In the genomic region with DNA sequence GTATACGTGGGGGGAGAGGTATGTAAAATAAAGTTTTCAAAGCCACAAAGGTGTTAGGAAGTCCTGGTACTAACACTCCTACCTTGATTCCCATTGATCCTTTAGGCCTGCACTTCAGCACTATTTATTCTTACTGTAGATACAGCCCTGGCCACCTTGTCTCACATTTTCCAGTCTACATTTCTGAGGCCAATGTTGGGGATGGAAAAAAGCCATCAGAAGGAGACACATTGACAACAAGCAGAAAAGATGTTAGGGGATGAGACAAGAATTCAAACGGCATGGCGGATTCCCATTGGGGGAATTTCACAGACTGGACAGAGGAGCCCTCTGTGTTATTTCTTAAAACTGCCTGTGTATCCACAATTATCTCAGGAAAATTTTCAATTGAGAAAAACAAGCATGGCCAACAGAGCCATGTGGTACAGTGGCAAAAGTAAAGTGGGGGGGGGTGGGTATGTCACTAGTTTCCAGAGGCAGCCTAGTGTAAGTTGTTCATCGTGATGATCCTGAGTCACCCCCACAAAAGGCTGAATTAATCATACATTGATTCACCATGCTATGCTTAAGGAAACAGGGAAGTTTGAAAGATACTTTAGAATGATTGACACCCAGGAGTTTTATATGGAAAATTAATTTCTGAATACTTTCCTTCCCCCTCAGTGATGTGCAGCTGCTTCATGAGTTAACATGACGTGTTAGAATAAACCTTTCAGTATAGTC, we compare ENCODE assay signal across 11 cellular contexts. TPM values are rescaled to one million over a fixed set of nuclear protein-coding genes. Genes with fewer than 3 reads are reported as not detected.
DNase-seq lines count a peak whose midpoint lies in the region; ATAC-seq and TF ChIP-seq lines count a peak whose summit lies in the region.
"Had no signal": no experiment of that assay in that cellular context is flagged by ENCODE, and none has a peak within 500 bp of the region (broad histone marks: within the 10 kb centered on the region; RNA-seq: fewer than 3 reads in every experiment).

No MANE protein-coding gene starts in this region.

- no peak for DNase-seq in CD4-positive, alpha-beta T cell
- peak; percentile 88 for DNase-seq in M059J (ENCODE audit: low read depth)
- DNase-seq in colonic mucosa = no peak
- DNase-seq in neural progenitor cell (ENCODE audit: low spot score) = no peak
- no peak for DNase-seq in SK-N-DZ (ENCODE audit: low spot score)
- no peak for DNase-seq in NCI-H1417 treated with DMSO at 0.1 percent for 48 hours (lab: John Stamatoyannopoulos, UW)
- no peak for DNase-seq in NOMO-1 treated with dmso at 0.1 percent for 144 hours (lab: John Stamatoyannopoulos, UW; ENCODE audit: unreplicated experiment)
- DNase-seq in NCI-H526 (lab: John Stamatoyannopoulos, UW) = no peak
- DNase-seq: activated naive CD8-positive, alpha-beta T cell treated with anti-CD3 and anti-CD28 coated beads, Interleukin-2, amount 10 ng/mL, durations not matched to agents 7 days and 5 days; KG1; Right ventricle myocardium superior had no signal

- H3K27me3 ChIP-seq in CD4-positive, alpha-beta T cell (ENCODE audit: control insufficient read depth, insufficient read depth, low read length) = no peaks in the 10 kb centered on the region
- H3K27me3 ChIP-seq in colonic mucosa (no peaks in the 10 kb centered on the region), neural progenitor cell (no peaks in the 10 kb centered on the region)

- H3K4me1 Mint-ChIP-seq in CD4-positive, alpha-beta T cell (ENCODE audit: low read depth) = peaks cover 80% of the 10 kb centered on the region
- peaks cover 64% of the 10 kb centered on the region for H3K4me1 Mint-ChIP-seq in neural progenitor cell

- no peaks in the 10 kb centered on the region for H3K36me3 Mint-ChIP-seq in CD4-positive, alpha-beta T cell (ENCODE audit: low read depth)
- H3K36me3 Mint-ChIP-seq in neural progenitor cell = no peaks in the 10 kb centered on the region

- H3K9me3 ChIP-seq in CD4-positive, alpha-beta T cell (ENCODE audit: control insufficient read depth, low read length) = no peaks in the 10 kb centered on the region
- no peaks in the 10 kb centered on the region for H3K9me3 ChIP-seq in colonic mucosa
- no peaks in the 10 kb centered on the region for H3K9me3 ChIP-seq in neural progenitor cell (ENCODE audit: low read depth)

- H3K27me3 Mint-ChIP-seq in CD4-positive, alpha-beta T cell = no peaks in the 10 kb centered on the region
- H3K27me3 Mint-ChIP-seq in neural progenitor cell (ENCODE audit: insufficient read depth, low read depth) = peaks cover 1% of the 10 kb centered on the region
- H3K27me3 Mint-ChIP-seq: activated naive CD8-positive, alpha-beta T cell treated with anti-CD3 and anti-CD28 coated beads, Interleukin-2, amount 10 ng/mL, durations not matched to agents 7 days and 5 days had no signal

- no peaks in the 10 kb centered on the region for H3K36me3 ChIP-seq in colonic mucosa
- no peaks in the 10 kb centered on the region for H3K36me3 ChIP-seq in neural progenitor cell

- peak overlapping the region; percentile 71 for H3K4me2 ChIP-seq in neural progenitor cell

- H3K4me3 ChIP-seq in colonic mucosa = no peak overlapping the region
- no peak overlapping the region for H3K4me3 ChIP-seq in neural progenitor cell

- H2AFZ ChIP-seq in neural progenitor cell (replicated peaks) = no peak overlapping the region

- peaks cover 49% of the 10 kb centered on the region for H3K79me2 ChIP-seq in neural progenitor cell (ENCODE audit: low read depth)

- H3K27ac ChIP-seq in CD4-positive, alpha-beta T cell (ENCODE audit: low read depth, low read length) = no peak overlapping the region
- H3K27ac ChIP-seq in colonic mucosa = peak overlapping the region; percentile 87
- peak overlapping the region; percentile 15 for H3K27ac ChIP-seq in neural progenitor cell

- CTCF ChIA-PET in CD4-positive, alpha-beta T cell (lab: Charles Lee) = no interaction called here

- H4K20me1 ChIP-seq in neural progenitor cell (ENCODE audit: low read depth) = peaks cover 14% of the 10 kb centered on the region

- no peak for ATAC-seq in CD4-positive, alpha-beta T cell (ENCODE audit: poor library complexity)

- H3F3A ChIP-seq in neural progenitor cell (ENCODE audit: low read depth) = peaks cover 14% of the 10 kb centered on the region

- H3K9me3 Mint-ChIP-seq in CD4-positive, alpha-beta T cell = no peaks in the 10 kb centered on the region
- H3K9me3 Mint-ChIP-seq in neural progenitor cell = no peaks in the 10 kb centered on the region
- H3K9me3 Mint-ChIP-seq: activated naive CD8-positive, alpha-beta T cell treated with anti-CD3 and anti-CD28 coated beads, Interleukin-2, amount 10 ng/mL, durations not matched to agents 7 days and 5 days had no signal

- no peak overlapping the region for H3K4me3 Mint-ChIP-seq in CD4-positive, alpha-beta T cell
- no peak overlapping the region for H3K4me3 Mint-ChIP-seq in neural progenitor cell

- peak overlapping the region in 1 of 2 donors; percentile 90 for H3K9ac ChIP-seq in colonic mucosa (ENCODE audit: low read depth in 2 of 2, low read length in 2 of 2)
- no peak overlapping the region for H3K9ac ChIP-seq in neural progenitor cell

- H3K4me1 ChIP-seq in colonic mucosa = peaks cover 31% of the 10 kb centered on the region
- peaks cover 66% of the 10 kb centered on the region for H3K4me1 ChIP-seq in neural progenitor cell

- intact Hi-C loops in CD4-positive, alpha-beta T cell (cut with DNase I, micrococcal nuclease) = no loop called here
- intact Hi-C loops in colonic mucosa (cut with DNase I) = no loop called here

- TF ChIP-seq CTCF in CD4-positive, alpha-beta T cell (IDR thresholded peaks at IDR 0.05) = no peak
- TF ChIP-seq CTCF in colonic mucosa (IDR thresholded peaks at IDR 0.05) (no peak), neural progenitor cell (IDR thresholded peaks at IDR 0.05) (no peak)

- POLR2A ChIA-PET in CD4-positive, alpha-beta T cell (lab: Charles Lee) = no interaction called here

- peak overlapping the region; percentile 78 for H3K27ac Mint-ChIP-seq in CD4-positive, alpha-beta T cell
- H3K27ac Mint-ChIP-seq in neural progenitor cell = no peak overlapping the region

RNA-seq across cellular contexts. Expression of a gene that starts 40.5 kb away (rescaled TPM):
- 10 to 100 TPM; 56.5 to 60.0 TPM for total RNA-seq in CD4-positive, alpha-beta T cell
- total RNA-seq in M059J (2014; rRNA removed; shearing (Covaris generic)) = 8.5 and 16.2 TPM in 2 replicates
- 10 to 100 TPM; 79.0 to 81.3 TPM for total RNA-seq in colonic mucosa
- total RNA-seq in neural progenitor cell (ENCODE audit: low replicate concordance) = 12.1 and 13.1 TPM in 2 replicates
- 0.13 TPM in 1 of 2 replicates, not detected in the other for polyA plus RNA-seq in SK-N-DZ (2014; cell fraction: cytosol; rRNA removed)
- polyA plus RNA-seq in SK-N-DZ (2014; cell fraction: nucleus; rRNA removed) = not detected in 2 replicates
